19 cellular contexts compared by ENCODE assay signal in genomic region chr22:41123151-41123550, GRCh38. TPM values are rescaled to one million over a fixed set of nuclear protein-coding genes. Genes with fewer than 3 reads are reported as not detected.
DNase-seq lines count a peak whose midpoint lies in the region; ATAC-seq and TF ChIP-seq lines count a peak whose summit lies in the region.
"Had no signal": no experiment of that assay in that cellular context is flagged by ENCODE, and none has a peak within 500 bp of the region (broad histone marks: within the 10 kb centered on the region; RNA-seq: fewer than 3 reads in every experiment).

No MANE protein-coding gene starts in this region.

- no peak overlapping the region for H2AFZ ChIP-seq in PC-9

- BruUV-seq in PC-9 (replicated peaks; lab: Mats Ljungman, UMichigan), result no TSS peak

- H3K27me3 Mint-ChIP-seq in activated CD4-positive, alpha-beta T cell treated with anti-CD3 and anti-CD28 coated beads for 36 hours, result no peaks in the 10 kb centered on the region
- no peaks in the 10 kb centered on the region for H3K27me3 Mint-ChIP-seq in progenitor cell of endocrine pancreas
- H3K27me3 Mint-ChIP-seq: activated CD4-positive, alpha-beta memory T cell treated with anti-CD3 and anti-CD28 coated beads, Interleukin-2, amount 10 ng/mL, durations not matched to agents 7 days and 5 days; IgD-negative memory B cell had no signal

- H3K27ac ChIP-seq in PC-9, result 0 out of 2 replicates have a peak overlapping the region, but pooled peaks have one; percentile 21
- H3K27ac ChIP-seq: 22Rv1, C4-2B, ovary, tibial nerve had no signal

- no peaks in the 10 kb centered on the region for H3K4me1 ChIP-seq in PC-9 (replicated peaks; ENCODE audit: insufficient read depth)

- no peaks in the 10 kb centered on the region for H3K9me3 ChIP-seq in PC-9 (ENCODE audit: insufficient read depth, low read depth)
- H3K9me3 ChIP-seq: ovary, SK-N-SH, tibial nerve had no signal

- DNase-seq in activated CD4-positive, alpha-beta T cell treated with anti-CD3 and anti-CD28 coated beads for 36 hours, result no peak
- no peak for DNase-seq in activated CD4-positive, alpha-beta T cell treated with anti-CD3 and anti-CD28 coated beads for 48 hours
- DNase-seq in PC-9 (no peak), epithelial cell of esophagus (ENCODE audit: low read depth) (peak; percentile 27), progenitor cell of endocrine pancreas (ENCODE audit: low spot score, unreplicated experiment) (no peak), RKO (ENCODE audit: low spot score) (no peak), mucosa of gallbladder (ENCODE audit: low spot score) (no peak), NCI-H2081 treated with DMSO at 0.1 percent for 48 hours (lab: John Stamatoyannopoulos, UW) (no peak)
- DNase-seq: activated CD4-positive, alpha-beta memory T cell treated with anti-CD3 and anti-CD28 coated beads, Interleukin-2, amount 10 ng/mL, durations not matched to agents 7 days and 5 days; DND-41; kidney glomerular epithelial cell; NCI-H526; OCI-M1; ovary; SK-N-SH had no signal

- H3K9me3 Mint-ChIP-seq in activated CD4-positive, alpha-beta T cell treated with anti-CD3 and anti-CD28 coated beads for 36 hours (ENCODE audit: low read depth), result no peaks in the 10 kb centered on the region
- H3K9me3 Mint-ChIP-seq in progenitor cell of endocrine pancreas (ENCODE audit: low read depth), result no peaks in the 10 kb centered on the region
- H3K9me3 Mint-ChIP-seq: activated CD4-positive, alpha-beta memory T cell treated with anti-CD3 and anti-CD28 coated beads, Interleukin-2, amount 10 ng/mL, durations not matched to agents 7 days and 5 days; IgD-negative memory B cell had no signal

- peaks cover 50% of the 10 kb centered on the region for H3K79me2 ChIP-seq in PC-9 (ENCODE audit: low read depth)

- POLR2A ChIA-PET in activated CD4-positive, alpha-beta T cell treated with anti-CD3 and anti-CD28 coated beads for 36 hours (lab: Charles Lee), result no interaction called here
- POLR2A ChIA-PET in PC-9 (lab: Charles Lee; ENCODE audit: unreplicated experiment), result interaction anchor here (0.6 kb wide), 1 partner anchor 117 kb away, joined by 23 read pairs; no protein-coding TSS in a partner anchor

- TF ChIP-seq CTCF in PC-9 (conservative IDR thresholded peaks at IDR 0.05) (no peak), epithelial cell of esophagus (IDR thresholded peaks at IDR 0.05; ENCODE audit: insufficient read depth, low read depth, low read length, missing control alignments) (no peak), progenitor cell of endocrine pancreas (IDR thresholded peaks at IDR 0.05; ENCODE audit: unreplicated experiment) (no peak)

- peaks cover 38% of the 10 kb centered on the region for H3K36me3 Mint-ChIP-seq in activated CD4-positive, alpha-beta T cell treated with anti-CD3 and anti-CD28 coated beads for 36 hours (ENCODE audit: low read depth)
- H3K36me3 Mint-ChIP-seq in progenitor cell of endocrine pancreas (ENCODE audit: insufficient read depth), result peaks cover 30% of the 10 kb centered on the region

- ATAC-seq in activated CD4-positive, alpha-beta T cell treated with anti-CD3 and anti-CD28 coated beads for 36 hours, result no peak

- H3K36me3 ChIP-seq in PC-9 (ENCODE audit: low read depth), result peaks cover 46% of the 10 kb centered on the region
- H3K36me3 ChIP-seq: ovary had no signal

- peaks cover 58% of the 10 kb centered on the region for H4K20me1 ChIP-seq in PC-9 (ENCODE audit: insufficient read depth)

- H3K27me3 ChIP-seq in PC-9 (ENCODE audit: insufficient read depth, low read depth), result no peaks in the 10 kb centered on the region
- H3K27me3 ChIP-seq: ovary, tibial nerve had no signal

- peaks cover 30% of the 10 kb centered on the region; the same call in 1 of the 2 replicates for H3F3A ChIP-seq in PC-9 (ENCODE audit: insufficient read depth, low read depth)

- no peak overlapping the region for H3K4me3 ChIP-seq in PC-9
- no peak overlapping the region for H3K4me3 ChIP-seq in epithelial cell of esophagus (ENCODE audit: low read length)
- H3K4me3 ChIP-seq: ovary, tibial nerve had no signal

- H3K4me1 Mint-ChIP-seq in activated CD4-positive, alpha-beta T cell treated with anti-CD3 and anti-CD28 coated beads for 36 hours, result peaks cover 26% of the 10 kb centered on the region
- H3K4me1 Mint-ChIP-seq in progenitor cell of endocrine pancreas (ENCODE audit: low read depth), result peaks cover 2% of the 10 kb centered on the region

- H3K4me2 ChIP-seq in PC-9, result no peak overlapping the region
- H3K4me2 ChIP-seq: SK-N-SH had no signal

- no peaks in the 10 kb centered on the region for H3K9me2 ChIP-seq in PC-9 (ENCODE audit: insufficient read depth)
- H3K9me2 ChIP-seq: SK-N-SH had no signal

- intact Hi-C loops in activated CD4-positive, alpha-beta T cell treated with anti-CD3 and anti-CD28 coated beads for 36 hours (cut with DNase I, micrococcal nuclease), result no loop called here
- intact Hi-C loops in PC-9 (cut with micrococcal nuclease; ENCODE audit: unreplicated experiment), result no loop called here

- peak overlapping the region; percentile 26 for H3K27ac Mint-ChIP-seq in activated CD4-positive, alpha-beta T cell treated with anti-CD3 and anti-CD28 coated beads for 36 hours
- H3K27ac Mint-ChIP-seq in progenitor cell of endocrine pancreas, result peak overlapping the region; percentile 53
- H3K27ac Mint-ChIP-seq: activated CD4-positive, alpha-beta memory T cell treated with anti-CD3 and anti-CD28 coated beads, Interleukin-2, amount 10 ng/mL, durations not matched to agents 7 days and 5 days had no signal

- CTCF ChIA-PET in activated CD4-positive, alpha-beta T cell treated with anti-CD3 and anti-CD28 coated beads for 36 hours (lab: Charles Lee), result interaction anchor here (0.6 to 1.0 kb wide), 4 partner anchors 8 to 70 kb away, joined by 3 to 4 read pairs (median 4); no protein-coding TSS in a partner anchor
- CTCF ChIA-PET in PC-9 (lab: Charles Lee), result no interaction called here

- no peak overlapping the region for H3K4me3 Mint-ChIP-seq in activated CD4-positive, alpha-beta T cell treated with anti-CD3 and anti-CD28 coated beads for 36 hours
- no peak overlapping the region for H3K4me3 Mint-ChIP-seq in progenitor cell of endocrine pancreas (ENCODE audit: low read depth)
- H3K4me3 Mint-ChIP-seq: activated CD4-positive, alpha-beta memory T cell treated with anti-CD3 and anti-CD28 coated beads, Interleukin-2, amount 10 ng/mL, durations not matched to agents 7 days and 5 days had no signal

RNA-seq across cellular contexts. Expression of gene EP300, which starts 30.8 kb away (rescaled TPM):
- total RNA-seq in activated CD4-positive, alpha-beta T cell treated with anti-CD3 and anti-CD28 coated beads for 36 hours, result 10 to 100 TPM; 40.5 to 61.2 TPM
- total RNA-seq in PC-9 (2021) (53.4 and 64.3 TPM in 2 replicates), progenitor cell of endocrine pancreas (134 and 143 TPM in 2 replicates), mucosa of gallbladder (69.3 TPM)
